Comparison of ENCODE assay signal across 29 cellular contexts in the genomic region with DNA sequence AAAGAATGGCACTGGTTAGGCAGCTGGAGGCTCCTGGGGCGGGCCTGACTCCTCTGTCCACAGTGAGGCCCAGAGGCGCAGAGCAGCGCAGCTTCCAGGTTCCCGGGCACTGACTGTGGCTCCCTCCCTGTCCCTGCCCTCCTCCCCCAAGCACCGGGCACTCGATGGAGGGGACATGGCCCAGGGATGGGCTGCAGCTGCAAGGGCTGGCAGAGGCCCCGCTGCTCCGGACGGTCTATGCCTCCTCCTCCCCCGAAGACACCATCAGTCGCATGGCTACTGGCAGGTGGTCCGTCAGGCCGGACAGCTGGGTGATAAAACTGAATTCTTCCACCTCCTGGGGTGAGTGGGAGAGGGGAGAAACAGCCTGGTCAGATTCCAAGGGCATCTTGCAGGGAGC.
"Had no signal": no experiment of that assay in that cellular context is flagged by ENCODE, and none has a peak within 500 bp of the region (broad histone marks: within the 10 kb centered on the region; RNA-seq: fewer than 3 reads in every experiment).

No MANE protein-coding gene starts in this region.

- H3K9me3 Mint-ChIP-seq: brain; nephron progenitor cell; stimulated activated effector memory CD8-positive, alpha-beta T cell treated with anti-CD3 and anti-CD28 coated beads, Interleukin-12 subunit alpha, Interleukin-12 subunit beta, amount 100 ng/mL, for 72 hours; stimulated activated naive CD8-positive, alpha-beta T cell treated with anti-CD3 and anti-CD28 coated beads, Interleukin-15, Interleukin-2, amounts not matched to agents 100 ng/mL and 50 ng/mL, for 24 hours; T-helper 1 cell treated with Interleukin-12 subunit alpha and Interleukin-12 subunit beta and Interleukin-4 antibody, amounts not matched to agents 30 μg/mL and 1 μg/mL, for 36 hours had no signal

- H3K36me3 Mint-ChIP-seq: brain had no signal

- ATAC-seq: left lung; stimulated activated effector memory CD8-positive, alpha-beta T cell treated with anti-CD3 and anti-CD28 coated beads, Interleukin-12 subunit alpha, Interleukin-12 subunit beta, amount 100 ng/mL, for 72 hours had no signal

- H3K27ac ChIP-seq: ascending aorta, cardiac muscle cell, coronary artery, heart right ventricle, left lung, ovary, prostate gland, thoracic aorta, uterus, VCaP had no signal

- H3K27ac Mint-ChIP-seq: activated naive CD8-positive, alpha-beta T cell; stimulated activated naive CD8-positive, alpha-beta T cell treated with anti-CD3 and anti-CD28 coated beads, Interleukin-15, Interleukin-2, amounts not matched to agents 100 ng/mL and 50 ng/mL, for 24 hours; T-helper 1 cell treated with Interleukin-12 subunit alpha and Interleukin-12 subunit beta and Interleukin-4 antibody, amounts not matched to agents 30 μg/mL and 1 μg/mL, for 36 hours had no signal

- FAIRE-seq: small intestine, TTC549 had no signal

- H3K27me3 ChIP-seq: ascending aorta, cardiac muscle cell, ovary had no signal

- DNase-seq: activated CD4-positive, alpha-beta T cell treated with anti-CD3 and anti-CD28 coated beads for 4 hours; activated CD4-positive, alpha-beta T cell treated with anti-CD3 and anti-CD28 coated beads, Interleukin-2, amount 50 U/mL, for 4 hours; activated CD8-positive, alpha-beta memory T cell treated with anti-CD3 and anti-CD28 coated beads for 24 hours; activated effector memory CD4-positive, alpha-beta T cell treated with Interleukin-2 at 50 U/mL for 16 hours; activated naive CD4-positive, alpha-beta T cell treated with Interleukin-2 at 50 U/mL for 16 hours; heart right ventricle; kidney glomerular epithelial cell; nephron progenitor cell; ovary; retina; stimulated activated CD4-positive, alpha-beta T cell treated with anti-CD3 and anti-CD28 coated beads, Interleukin-4, amount 100 ng/mL, for 24 hours; T-helper 9 cell; trophoblast cell had no signal

- H3K4me3 ChIP-seq: ascending aorta, cardiac muscle cell, coronary artery, heart right ventricle, left lung, lung, ovary, prostate gland, thoracic aorta, uterus had no signal

- H3K9me3 ChIP-seq: ascending aorta, heart right ventricle, left lung, ovary, prostate gland, thoracic aorta, uterus had no signal

- H3K4me3 Mint-ChIP-seq: activated naive CD8-positive, alpha-beta T cell; brain; nephron progenitor cell; stimulated activated effector memory CD8-positive, alpha-beta T cell treated with anti-CD3 and anti-CD28 coated beads, Interleukin-12 subunit alpha, Interleukin-12 subunit beta, amount 100 ng/mL, for 72 hours; stimulated activated naive CD8-positive, alpha-beta T cell treated with anti-CD3 and anti-CD28 coated beads, Interleukin-15, Interleukin-2, amounts not matched to agents 100 ng/mL and 50 ng/mL, for 24 hours; T-helper 1 cell treated with Interleukin-12 subunit alpha and Interleukin-12 subunit beta and Interleukin-4 antibody, amounts not matched to agents 30 μg/mL and 1 μg/mL, for 36 hours had no signal

- H3K4me1 ChIP-seq: ascending aorta, uterus had no signal

- H3K36me3 ChIP-seq: ovary, uterus had no signal

- H3K27me3 Mint-ChIP-seq: activated naive CD8-positive, alpha-beta T cell; brain; stimulated activated naive CD8-positive, alpha-beta T cell treated with anti-CD3 and anti-CD28 coated beads, Interleukin-15, Interleukin-2, amounts not matched to agents 100 ng/mL and 50 ng/mL, for 24 hours had no signal
